ENCODE assay signal across 23 cellular contexts in the genomic region with DNA sequence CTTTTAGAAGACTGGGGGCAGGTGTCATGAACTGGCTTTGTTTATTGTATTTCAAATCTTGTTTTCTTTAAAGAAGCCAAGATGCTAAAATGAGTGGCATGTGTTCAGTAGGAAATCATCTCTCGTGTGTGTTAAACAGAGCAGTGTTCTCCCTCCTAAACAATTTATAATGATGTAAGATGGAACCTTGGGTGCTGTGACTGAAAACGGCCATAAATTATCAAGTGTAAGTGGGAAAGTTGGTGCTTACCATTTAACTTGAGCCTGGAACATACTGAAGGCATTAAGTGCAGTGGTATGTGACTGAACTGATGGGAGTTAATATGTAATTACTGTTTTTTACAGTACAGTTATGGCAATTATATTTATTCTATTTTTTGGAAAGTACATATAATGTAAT.
A peak's percentile ranks its signal among the peaks of the same experiment; 100 is the strongest.
DNase-seq lines count a peak whose midpoint lies in the region; ATAC-seq, FAIRE-seq and TF ChIP-seq lines count a peak whose summit lies in the region.
"Had no signal": no experiment of that assay in that cellular context is flagged by ENCODE, and none has a peak within 500 bp of the region (broad histone marks: within the 10 kb centered on the region; RNA-seq: fewer than 3 reads in every experiment).

No MANE protein-coding gene starts in this region.

- H3K36me3 Mint-ChIP-seq in glutamatergic neuron (ENCODE audit: unreplicated experiment) = no peaks in the 10 kb centered on the region
- H3K36me3 Mint-ChIP-seq: CD14-positive monocyte; CD8-positive, alpha-beta memory T cell had no signal

- H3K9me3 ChIP-seq in K562 (replicated peaks; ENCODE audit: control insufficient read depth, insufficient read depth, low read depth, low read length) = no peaks in the 10 kb centered on the region
- H3K9me3 ChIP-seq in skeletal muscle satellite cell (replicated peaks; ENCODE audit: low read length) = no peaks in the 10 kb centered on the region
- H3K9me3 ChIP-seq: A549, BE2C had no signal

- H3K4me1 ChIP-seq in K562 (replicated peaks in 1 of 2; ENCODE audit: control insufficient read depth in 2 of 2, insufficient read depth in 2 of 2, low read length in 2 of 2) = peaks cover 13 to 14% of the 10 kb centered on the region in 2 experiments; a peak in 4 of 5 replicates
- peaks cover 4% of the 10 kb centered on the region for H3K4me1 ChIP-seq in skeletal muscle satellite cell (ENCODE audit: control insufficient read depth, insufficient read depth, low read length)
- H3K4me1 ChIP-seq: A549, BE2C had no signal

- TF ChIP-seq RAD21 in K562 (CRISPR knock-in tag; conservative IDR thresholded peaks at IDR 0.05 in 1 of 2, IDR thresholded peaks at IDR 0.05 in 1 of 2) = no peak

- H3K27ac ChIP-seq in K562 (ENCODE audit: extremely low read depth, low read depth, low read length) = no peak overlapping the region
- H3K27ac ChIP-seq: A549; BLaER1 treated with 17β-estradiol and CSF1 and Interleukin-3, amounts not matched to agents 10 nM and 100 nM; GM23248 had no signal

- H3K4me2 ChIP-seq in K562 (ENCODE audit: insufficient read depth, low read length) = no peak overlapping the region
- H3K4me2 ChIP-seq in skeletal muscle satellite cell (ENCODE audit: low read length) = peak overlapping the region; percentile 50
- H3K4me2 ChIP-seq: A549; BLaER1 treated with 17β-estradiol and CSF1 and Interleukin-3, amounts not matched to agents 10 nM and 100 nM had no signal

- H3K4me3 ChIP-seq in K562 (no peak overlapping the region), skeletal muscle satellite cell (ENCODE audit: low read length) (no peak overlapping the region)
- H3K4me3 ChIP-seq: A549; BLaER1 treated with 17β-estradiol and CSF1 and Interleukin-3, amounts not matched to agents 10 nM and 100 nM; GM23248 had no signal

- peaks cover 0 to 9% of the 10 kb centered on the region in 2 experiments; a peak in 2 of 5 replicates for H3K27me3 ChIP-seq in K562 (ENCODE audit: control insufficient read depth in 2 of 2, insufficient read depth in 2 of 2, low read length in 2 of 2)
- H3K27me3 ChIP-seq in skeletal muscle satellite cell (ENCODE audit: control insufficient read depth, insufficient read depth, low read length) = no peaks in the 10 kb centered on the region
- H3K27me3 ChIP-seq: BE2C; BLaER1 treated with 17β-estradiol and CSF1 and Interleukin-3, amounts not matched to agents 10 nM and 100 nM had no signal

- POLR2A ChIA-PET in HEK293T (lab: Yijun Ruan, JAX) = no interaction called here
- POLR2A ChIA-PET in K562 (lab: Yijun Ruan, JAX) = no interaction called here

- H3K9me3 Mint-ChIP-seq in glutamatergic neuron (ENCODE audit: unreplicated experiment) = peaks cover 4% of the 10 kb centered on the region
- H3K9me3 Mint-ChIP-seq: CD4-positive, alpha-beta T cell; CD8-positive, alpha-beta memory T cell had no signal

- CTCF ChIA-PET in HEK293T (lab: Yijun Ruan, JAX) = no interaction called here
- CTCF ChIA-PET in K562 (lab: Yijun Ruan, JAX; ENCODE audit: low intra/inter-chr PET ratio) = no interaction called here

- TF ChIP-seq EP300 in K562 (IDR thresholded peaks at IDR 0.05; ENCODE audit: low read length) = no peak

- H3K9ac ChIP-seq in K562 (ENCODE audit: insufficient read depth in 1 of 2, low read depth in 2 of 2, low read length in 2 of 2) = no peak overlapping the region
- H3K9ac ChIP-seq in skeletal muscle satellite cell (ENCODE audit: low read depth, low read length) = no peak overlapping the region
- H3K9ac ChIP-seq: BLaER1 treated with 17β-estradiol and CSF1 and Interleukin-3, amounts not matched to agents 10 nM and 100 nM; GM23248 had no signal

- DNase-seq in HEK293T (ENCODE audit: extremely low spot score) (no peak), K562 (ENCODE audit: extremely low read depth in 1 of 4, low spot score in 3 of 4) (no peak), glutamatergic neuron (no peak), NCI-H2227 treated with DMSO at 0.1 percent for 48 hours (lab: John Stamatoyannopoulos, UW) (no peak), DMS53 (lab: John Stamatoyannopoulos, UW) (no peak)
- no peak for DNase-seq in activated T-cell treated with anti-CD3 and anti-CD28 coated beads, Interleukin-2, amount 50 U/mL, for 1 hour
- DNase-seq: 8988T; ACHN; AML-193; BE2C; CD4-positive, alpha-beta T cell; CD8-positive, alpha-beta memory T cell; DMS 273 treated with DMSO at 0.1 percent for 48 hours; DMS79 treated with DMSO at 0.1 percent for 48 hours; GM23248; H7; HCEC 1CT; HFFc6 had no signal

- H3K4me1 Mint-ChIP-seq in glutamatergic neuron (ENCODE audit: low read depth, unreplicated experiment) = peaks cover 30% of the 10 kb centered on the region

- no peak for TF ChIP-seq POLR2A in K562 (conservative IDR thresholded peaks at IDR 0.05)

- H3K9me1 ChIP-seq in K562 (ENCODE audit: control insufficient read depth, insufficient read depth, low read length) = no peaks in the 10 kb centered on the region

- H3K4me3 Mint-ChIP-seq in glutamatergic neuron (ENCODE audit: unreplicated experiment) = no peak overlapping the region
- H3K4me3 Mint-ChIP-seq: CD14-positive monocyte; CD4-positive, alpha-beta T cell; CD8-positive, alpha-beta memory T cell; HFFc6 had no signal

- intact Hi-C loops in K562 (cut with micrococcal nuclease) = no loop called here

- BruUV-seq in K562 (replicated peaks; lab: Mats Ljungman, UMichigan) = no TSS peak

- no peaks in the 10 kb centered on the region for H3K79me2 ChIP-seq in K562 (ENCODE audit: control insufficient read depth, insufficient read depth, low read length)

- H2AFZ ChIP-seq in K562 (ENCODE audit: low read depth, low read length) = peak overlapping the region; percentile 60; the same call in 1 of the 2 replicates
- H2AFZ ChIP-seq: GM23248 had no signal

- no peaks in the 10 kb centered on the region for H4K20me1 ChIP-seq in K562 (replicated peaks; ENCODE audit: control insufficient read depth, insufficient read depth, low read length)
- H4K20me1 ChIP-seq: BLaER1 treated with 17β-estradiol and CSF1 and Interleukin-3, amounts not matched to agents 10 nM and 100 nM had no signal

- TF ChIP-seq CTCF in K562 (IDR thresholded peaks at IDR 0.05 in 2 of 3, conservative IDR thresholded peaks at IDR 0.05 in 1 of 3; ENCODE audit: insufficient read depth in 2 of 3, low read depth in 1 of 3, low read length in 3 of 3) (no peak), glutamatergic neuron (IDR thresholded peaks at IDR 0.05; ENCODE audit: partially characterized antibody, unreplicated experiment) (no peak)

- no peak for FAIRE-seq in K562 (lab: Jason Lieb, UNC)
- FAIRE-seq: A549, D721Med had no signal

- peaks cover 2% of the 10 kb centered on the region for H3K27me3 Mint-ChIP-seq in glutamatergic neuron (ENCODE audit: unreplicated experiment)
- H3K27me3 Mint-ChIP-seq: CD4-positive, alpha-beta T cell; CD8-positive, alpha-beta memory T cell had no signal

- H3K27ac Mint-ChIP-seq in glutamatergic neuron (ENCODE audit: unreplicated experiment) = peak overlapping the region; percentile 36
- H3K27ac Mint-ChIP-seq: CD14-positive monocyte; CD8-positive, alpha-beta memory T cell; HFFc6 had no signal

- in situ Hi-C loops in K562 (cut with MboI) = no loop called here

- no peak for ATAC-seq in K562
- ATAC-seq: A549 had no signal

- no peaks in the 10 kb centered on the region for H3K36me3 ChIP-seq in K562 (ENCODE audit: control insufficient read depth, insufficient read depth, low read length)
- H3K36me3 ChIP-seq in skeletal muscle satellite cell (ENCODE audit: insufficient read depth, low read length) = no peaks in the 10 kb centered on the region
- H3K36me3 ChIP-seq: BE2C; BLaER1 treated with 17β-estradiol and CSF1 and Interleukin-3, amounts not matched to agents 10 nM and 100 nM had no signal

- 47% methylated on average over 2 of the region's 2 CpGs for WGBS in K562 (ENCODE audit: insufficient coverage, low coverage, missing lambda C conversion rate)

TF ChIP-seq in HEK293T, 16 proteins besides CTCF, POLR2A, EP300 and RAD21:
- TF ChIP-seq LEF1 (IDR thresholded peaks at IDR 0.05; ENCODE audit: borderline replicate concordance) = no peak
- TF ChIP-seq, protein P1, sequence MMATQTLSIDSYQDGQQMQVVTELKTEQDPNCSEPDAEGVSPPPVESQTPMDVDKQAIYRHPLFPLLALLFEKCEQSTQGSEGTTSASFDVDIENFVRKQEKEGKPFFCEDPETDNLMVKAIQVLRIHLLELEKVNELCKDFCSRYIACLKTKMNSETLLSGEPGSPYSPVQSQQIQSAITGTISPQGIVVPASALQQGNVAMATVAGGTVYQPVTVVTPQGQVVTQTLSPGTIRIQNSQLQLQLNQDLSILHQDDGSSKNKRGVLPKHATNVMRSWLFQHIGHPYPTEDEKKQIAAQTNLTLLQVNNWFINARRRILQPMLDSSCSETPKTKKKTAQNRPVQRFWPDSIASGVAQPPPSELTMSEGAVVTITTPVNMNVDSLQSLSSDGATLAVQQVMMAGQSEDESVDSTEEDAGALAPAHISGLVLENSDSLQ (IDR thresholded peaks at IDR 0.05) = peak; percentile 69
TF ChIP-seq in HEK293T: peak in this region for 1.

TF ChIP-seq in K562, 482 proteins besides CTCF, POLR2A, EP300 and RAD21 (continues in another document):
- no peak for TF ChIP-seq ZNF780A (CRISPR knock-in tag; IDR thresholded peaks at IDR 0.05)
- TF ChIP-seq MCM3 (IDR thresholded peaks at IDR 0.05) = no peak
- no peak for TF ChIP-seq ZNF311 (CRISPR knock-in tag; IDR thresholded peaks at IDR 0.05)
- TF ChIP-seq GATA2 (CRISPR knock-in tag; IDR thresholded peaks at IDR 0.05) = no peak
- TF ChIP-seq PHTF2 (CRISPR knock-in tag; IDR thresholded peaks at IDR 0.05) = no peak
- no peak for TF ChIP-seq CCAR2 (IDR thresholded peaks at IDR 0.05; ENCODE audit: low read depth, low read length)
- TF ChIP-seq, protein P2, sequence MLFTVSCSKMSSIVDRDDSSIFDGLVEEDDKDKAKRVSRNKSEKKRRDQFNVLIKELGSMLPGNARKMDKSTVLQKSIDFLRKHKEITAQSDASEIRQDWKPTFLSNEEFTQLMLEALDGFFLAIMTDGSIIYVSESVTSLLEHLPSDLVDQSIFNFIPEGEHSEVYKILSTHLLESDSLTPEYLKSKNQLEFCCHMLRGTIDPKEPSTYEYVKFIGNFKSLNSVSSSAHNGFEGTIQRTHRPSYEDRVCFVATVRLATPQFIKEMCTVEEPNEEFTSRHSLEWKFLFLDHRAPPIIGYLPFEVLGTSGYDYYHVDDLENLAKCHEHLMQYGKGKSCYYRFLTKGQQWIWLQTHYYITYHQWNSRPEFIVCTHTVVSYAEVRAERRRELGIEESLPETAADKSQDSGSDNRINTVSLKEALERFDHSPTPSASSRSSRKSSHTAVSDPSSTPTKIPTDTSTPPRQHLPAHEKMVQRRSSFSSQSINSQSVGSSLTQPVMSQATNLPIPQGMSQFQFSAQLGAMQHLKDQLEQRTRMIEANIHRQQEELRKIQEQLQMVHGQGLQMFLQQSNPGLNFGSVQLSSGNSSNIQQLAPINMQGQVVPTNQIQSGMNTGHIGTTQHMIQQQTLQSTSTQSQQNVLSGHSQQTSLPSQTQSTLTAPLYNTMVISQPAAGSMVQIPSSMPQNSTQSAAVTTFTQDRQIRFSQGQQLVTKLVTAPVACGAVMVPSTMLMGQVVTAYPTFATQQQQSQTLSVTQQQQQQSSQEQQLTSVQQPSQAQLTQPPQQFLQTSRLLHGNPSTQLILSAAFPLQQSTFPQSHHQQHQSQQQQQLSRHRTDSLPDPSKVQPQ (CRISPR knock-in tag; IDR thresholded peaks at IDR 0.05; ENCODE audit: borderline replicate concordance) = no peak
- no peak for TF ChIP-seq L3MBTL2 (IDR thresholded peaks at IDR 0.05)
